1 cellular context compared by ENCODE assay signal in genomic region chr18:58270396-58270795, GRCh38.
TF ChIP-seq lines count a peak whose summit lies in the region.

No MANE protein-coding gene starts in this region.

TF ChIP-seq in IMR-90, 13 proteins besides CTCF, POLR2A, EP300 and RAD21:
- no peak for TF ChIP-seq SMC3 (IDR thresholded peaks at IDR 0.05; ENCODE audit: low read depth, low read length)
- TF ChIP-seq MAZ (IDR thresholded peaks at IDR 0.05; ENCODE audit: borderline replicate concordance, low read depth, low read length): no peak
- TF ChIP-seq USF2 (IDR thresholded peaks at IDR 0.05; ENCODE audit: low read depth, low read length): no peak
- TF ChIP-seq RCOR1 (IDR thresholded peaks at IDR 0.05; ENCODE audit: insufficient replicate concordance, low read length): no peak
- no peak for TF ChIP-seq NFE2L2 (IDR thresholded peaks at IDR 0.05; ENCODE audit: low read depth, low read length)
- TF ChIP-seq CHD1 (IDR thresholded peaks at IDR 0.05; ENCODE audit: low read depth, low read length): no peak
- TF ChIP-seq FOS (IDR thresholded peaks at IDR 0.05; ENCODE audit: low read depth, low read length): no peak
- no peak for TF ChIP-seq RFX5 (IDR thresholded peaks at IDR 0.05; ENCODE audit: low read depth, low read length)
- no peak for TF ChIP-seq CEBPB (IDR thresholded peaks at IDR 0.05; ENCODE audit: low read depth, low read length)
- no peak for TF ChIP-seq ELK1 (IDR thresholded peaks at IDR 0.05; ENCODE audit: borderline replicate concordance, low read depth, low read length)
TF ChIP-seq in IMR-90: peak in this region for 0.
